In genomic region chr3:71579934-71580318, GRCh38 we compare ENCODE assay signal across 1 cellular context.
TF ChIP-seq lines count a peak whose summit lies in the region.

No MANE protein-coding gene starts in this region.

TF ChIP-seq in HepG2, 621 proteins besides CTCF, POLR2A, EP300 and RAD21 (continued from another document and continues in another):
- TF ChIP-seq, protein P1, sequence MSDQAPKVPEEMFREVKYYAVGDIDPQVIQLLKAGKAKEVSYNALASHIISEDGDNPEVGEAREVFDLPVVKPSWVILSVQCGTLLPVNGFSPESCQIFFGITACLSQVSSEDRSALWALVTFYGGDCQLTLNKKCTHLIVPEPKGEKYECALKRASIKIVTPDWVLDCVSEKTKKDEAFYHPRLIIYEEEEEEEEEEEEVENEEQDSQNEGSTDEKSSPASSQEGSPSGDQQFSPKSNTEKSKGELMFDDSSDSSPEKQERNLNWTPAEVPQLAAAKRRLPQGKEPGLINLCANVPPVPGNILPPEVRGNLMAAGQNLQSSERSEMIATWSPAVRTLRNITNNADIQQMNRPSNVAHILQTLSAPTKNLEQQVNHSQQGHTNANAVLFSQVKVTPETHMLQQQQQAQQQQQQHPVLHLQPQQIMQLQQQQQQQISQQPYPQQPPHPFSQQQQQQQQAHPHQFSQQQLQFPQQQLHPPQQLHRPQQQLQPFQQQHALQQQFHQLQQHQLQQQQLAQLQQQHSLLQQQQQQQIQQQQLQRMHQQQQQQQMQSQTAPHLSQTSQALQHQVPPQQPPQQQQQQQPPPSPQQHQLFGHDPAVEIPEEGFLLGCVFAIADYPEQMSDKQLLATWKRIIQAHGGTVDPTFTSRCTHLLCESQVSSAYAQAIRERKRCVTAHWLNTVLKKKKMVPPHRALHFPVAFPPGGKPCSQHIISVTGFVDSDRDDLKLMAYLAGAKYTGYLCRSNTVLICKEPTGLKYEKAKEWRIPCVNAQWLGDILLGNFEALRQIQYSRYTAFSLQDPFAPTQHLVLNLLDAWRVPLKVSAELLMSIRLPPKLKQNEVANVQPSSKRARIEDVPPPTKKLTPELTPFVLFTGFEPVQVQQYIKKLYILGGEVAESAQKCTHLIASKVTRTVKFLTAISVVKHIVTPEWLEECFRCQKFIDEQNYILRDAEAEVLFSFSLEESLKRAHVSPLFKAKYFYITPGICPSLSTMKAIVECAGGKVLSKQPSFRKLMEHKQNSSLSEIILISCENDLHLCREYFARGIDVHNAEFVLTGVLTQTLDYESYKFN (CRISPR knock-in tag; conservative IDR thresholded peaks at IDR 0.05) = peak; percentile 91
- TF ChIP-seq ZFP82 (CRISPR knock-in tag; IDR thresholded peaks at IDR 0.05; ENCODE audit: borderline replicate concordance) = no peak
- peak; percentile 87 for TF ChIP-seq GATAD2A (CRISPR knock-in tag; IDR thresholded peaks at IDR 0.05)
- TF ChIP-seq AGO2 (optimal IDR thresholded peaks at IDR 0.05; ENCODE audit: low read depth, low read length) = no peak
- TF ChIP-seq, protein P2, sequence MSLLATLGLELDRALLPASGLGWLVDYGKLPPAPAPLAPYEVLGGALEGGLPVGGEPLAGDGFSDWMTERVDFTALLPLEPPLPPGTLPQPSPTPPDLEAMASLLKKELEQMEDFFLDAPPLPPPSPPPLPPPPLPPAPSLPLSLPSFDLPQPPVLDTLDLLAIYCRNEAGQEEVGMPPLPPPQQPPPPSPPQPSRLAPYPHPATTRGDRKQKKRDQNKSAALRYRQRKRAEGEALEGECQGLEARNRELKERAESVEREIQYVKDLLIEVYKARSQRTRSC (CRISPR knock-in tag; IDR thresholded peaks at IDR 0.05; ENCODE audit: low read depth) = no peak
- TF ChIP-seq ZMYM2 (CRISPR knock-in tag; IDR thresholded peaks at IDR 0.05) = no peak
- no peak for TF ChIP-seq ARNT2 (CRISPR knock-in tag; IDR thresholded peaks at IDR 0.05; ENCODE audit: low read depth)
- no peak for TF ChIP-seq ZFP62 (CRISPR knock-in tag; IDR thresholded peaks at IDR 0.05)
- TF ChIP-seq SRY (CRISPR knock-in tag; IDR thresholded peaks at IDR 0.05) = no peak
- no peak for TF ChIP-seq SATB2 (CRISPR knock-in tag; IDR thresholded peaks at IDR 0.05)
- no peak for TF ChIP-seq ZSCAN20 (CRISPR knock-in tag; IDR thresholded peaks at IDR 0.05; ENCODE audit: borderline replicate concordance)
- TF ChIP-seq ZNF816 (CRISPR knock-in tag; IDR thresholded peaks at IDR 0.05; ENCODE audit: borderline replicate concordance) = no peak
- no peak for TF ChIP-seq ZNF136 (CRISPR knock-in tag; IDR thresholded peaks at IDR 0.05; ENCODE audit: low read depth)
- TF ChIP-seq MED8 (CRISPR knock-in tag; IDR thresholded peaks at IDR 0.05; ENCODE audit: insufficient replicate concordance) = no peak
- no peak for TF ChIP-seq ZNF333 (CRISPR knock-in tag; IDR thresholded peaks at IDR 0.05; ENCODE audit: borderline replicate concordance)
- TF ChIP-seq CEBPG (CRISPR knock-in tag; IDR thresholded peaks at IDR 0.05) = peak; percentile 63
- peak; percentile 77; the same call in 1 of the 2 replicates for TF ChIP-seq PHF21A (CRISPR knock-in tag; IDR thresholded peaks at IDR 0.05)
- no peak for TF ChIP-seq ZNF75D (CRISPR knock-in tag; IDR thresholded peaks at IDR 0.05; ENCODE audit: borderline replicate concordance)
- no peak for TF ChIP-seq CBFB (CRISPR knock-in tag; IDR thresholded peaks at IDR 0.05)
- TF ChIP-seq ZNF468 (CRISPR knock-in tag; IDR thresholded peaks at IDR 0.05) = no peak
- TF ChIP-seq, protein P3, sequence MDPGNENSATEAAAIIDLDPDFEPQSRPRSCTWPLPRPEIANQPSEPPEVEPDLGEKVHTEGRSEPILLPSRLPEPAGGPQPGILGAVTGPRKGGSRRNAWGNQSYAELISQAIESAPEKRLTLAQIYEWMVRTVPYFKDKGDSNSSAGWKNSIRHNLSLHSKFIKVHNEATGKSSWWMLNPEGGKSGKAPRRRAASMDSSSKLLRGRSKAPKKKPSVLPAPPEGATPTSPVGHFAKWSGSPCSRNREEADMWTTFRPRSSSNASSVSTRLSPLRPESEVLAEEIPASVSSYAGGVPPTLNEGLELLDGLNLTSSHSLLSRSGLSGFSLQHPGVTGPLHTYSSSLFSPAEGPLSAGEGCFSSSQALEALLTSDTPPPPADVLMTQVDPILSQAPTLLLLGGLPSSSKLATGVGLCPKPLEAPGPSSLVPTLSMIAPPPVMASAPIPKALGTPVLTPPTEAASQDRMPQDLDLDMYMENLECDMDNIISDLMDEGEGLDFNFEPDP (CRISPR knock-in tag; conservative IDR thresholded peaks at IDR 0.05) = no peak
- no peak for TF ChIP-seq HNRNPL (IDR thresholded peaks at IDR 0.05; ENCODE audit: low read depth, low read length)
- TF ChIP-seq, protein P4, sequence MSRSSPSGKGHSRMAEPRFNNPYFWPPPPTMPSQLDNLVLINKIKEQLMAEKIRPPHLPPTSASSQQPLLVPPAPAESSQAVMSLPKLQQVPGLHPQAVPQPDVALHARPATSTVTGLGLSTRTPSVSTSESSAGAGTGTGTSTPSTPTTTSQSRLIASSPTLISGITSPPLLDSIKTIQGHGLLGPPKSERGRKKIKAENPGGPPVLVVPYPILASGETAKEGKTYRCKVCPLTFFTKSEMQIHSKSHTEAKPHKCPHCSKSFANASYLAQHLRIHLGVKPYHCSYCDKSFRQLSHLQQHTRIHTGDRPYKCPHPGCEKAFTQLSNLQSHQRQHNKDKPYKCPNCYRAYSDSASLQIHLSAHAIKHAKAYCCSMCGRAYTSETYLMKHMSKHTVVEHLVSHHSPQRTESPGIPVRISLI (CRISPR knock-in tag; IDR thresholded peaks at IDR 0.05; ENCODE audit: borderline replicate concordance) = peak; percentile 100
- TF ChIP-seq, protein P5, sequence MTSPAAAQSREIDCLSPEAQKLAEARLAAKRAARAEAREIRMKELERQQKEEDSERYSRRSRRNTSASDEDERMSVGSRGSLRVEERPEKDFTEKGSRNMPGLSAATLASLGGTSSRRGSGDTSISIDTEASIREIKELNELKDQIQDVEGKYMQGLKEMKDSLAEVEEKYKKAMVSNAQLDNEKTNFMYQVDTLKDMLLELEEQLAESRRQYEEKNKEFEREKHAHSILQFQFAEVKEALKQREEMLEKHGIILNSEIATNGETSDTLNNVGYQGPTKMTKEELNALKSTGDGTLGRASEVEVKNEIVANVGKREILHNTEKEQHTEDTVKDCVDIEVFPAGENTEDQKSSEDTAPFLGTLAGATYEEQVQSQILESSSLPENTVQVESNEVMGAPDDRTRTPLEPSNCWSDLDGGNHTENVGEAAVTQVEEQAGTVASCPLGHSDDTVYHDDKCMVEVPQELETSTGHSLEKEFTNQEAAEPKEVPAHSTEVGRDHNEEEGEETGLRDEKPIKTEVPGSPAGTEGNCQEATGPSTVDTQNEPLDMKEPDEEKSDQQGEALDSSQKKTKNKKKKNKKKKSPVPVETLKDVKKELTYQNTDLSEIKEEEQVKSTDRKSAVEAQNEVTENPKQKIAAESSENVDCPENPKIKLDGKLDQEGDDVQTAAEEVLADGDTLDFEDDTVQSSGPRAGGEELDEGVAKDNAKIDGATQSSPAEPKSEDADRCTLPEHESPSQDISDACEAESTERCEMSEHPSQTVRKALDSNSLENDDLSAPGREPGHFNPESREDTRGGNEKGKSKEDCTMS (CRISPR knock-in tag; conservative IDR thresholded peaks at IDR 0.05) = no peak
- peak; percentile 77; the same call in 1 of the 2 replicates for TF ChIP-seq TBX2 (CRISPR knock-in tag; IDR thresholded peaks at IDR 0.05; ENCODE audit: borderline replicate concordance)
- TF ChIP-seq, protein P6, sequence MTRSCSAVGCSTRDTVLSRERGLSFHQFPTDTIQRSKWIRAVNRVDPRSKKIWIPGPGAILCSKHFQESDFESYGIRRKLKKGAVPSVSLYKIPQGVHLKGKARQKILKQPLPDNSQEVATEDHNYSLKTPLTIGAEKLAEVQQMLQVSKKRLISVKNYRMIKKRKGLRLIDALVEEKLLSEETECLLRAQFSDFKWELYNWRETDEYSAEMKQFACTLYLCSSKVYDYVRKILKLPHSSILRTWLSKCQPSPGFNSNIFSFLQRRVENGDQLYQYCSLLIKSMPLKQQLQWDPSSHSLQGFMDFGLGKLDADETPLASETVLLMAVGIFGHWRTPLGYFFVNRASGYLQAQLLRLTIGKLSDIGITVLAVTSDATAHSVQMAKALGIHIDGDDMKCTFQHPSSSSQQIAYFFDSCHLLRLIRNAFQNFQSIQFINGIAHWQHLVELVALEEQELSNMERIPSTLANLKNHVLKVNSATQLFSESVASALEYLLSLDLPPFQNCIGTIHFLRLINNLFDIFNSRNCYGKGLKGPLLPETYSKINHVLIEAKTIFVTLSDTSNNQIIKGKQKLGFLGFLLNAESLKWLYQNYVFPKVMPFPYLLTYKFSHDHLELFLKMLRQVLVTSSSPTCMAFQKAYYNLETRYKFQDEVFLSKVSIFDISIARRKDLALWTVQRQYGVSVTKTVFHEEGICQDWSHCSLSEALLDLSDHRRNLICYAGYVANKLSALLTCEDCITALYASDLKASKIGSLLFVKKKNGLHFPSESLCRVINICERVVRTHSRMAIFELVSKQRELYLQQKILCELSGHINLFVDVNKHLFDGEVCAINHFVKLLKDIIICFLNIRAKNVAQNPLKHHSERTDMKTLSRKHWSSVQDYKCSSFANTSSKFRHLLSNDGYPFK (CRISPR knock-in tag; IDR thresholded peaks at IDR 0.05; ENCODE audit: borderline replicate concordance) = no peak
- no peak for TF ChIP-seq ZNF570 (CRISPR knock-in tag; IDR thresholded peaks at IDR 0.05; ENCODE audit: borderline replicate concordance)
- TF ChIP-seq KAT2B (IDR thresholded peaks at IDR 0.05; ENCODE audit: borderline replicate concordance, low read depth, low read length) = no peak
- TF ChIP-seq PHF8 (CRISPR knock-in tag; IDR thresholded peaks at IDR 0.05) = 0 out of 2 replicates have a peak, but pooled peaks have one; percentile 13
- peak; percentile 69; the same call in 1 of the 2 replicates for TF ChIP-seq SOX5 (CRISPR knock-in tag; IDR thresholded peaks at IDR 0.05; ENCODE audit: borderline replicate concordance)
- TF ChIP-seq TRIM24 (CRISPR knock-in tag; IDR thresholded peaks at IDR 0.05) = no peak
- TF ChIP-seq DDIT3 (CRISPR knock-in tag; IDR thresholded peaks at IDR 0.05) = no peak
- TF ChIP-seq, protein P7, sequence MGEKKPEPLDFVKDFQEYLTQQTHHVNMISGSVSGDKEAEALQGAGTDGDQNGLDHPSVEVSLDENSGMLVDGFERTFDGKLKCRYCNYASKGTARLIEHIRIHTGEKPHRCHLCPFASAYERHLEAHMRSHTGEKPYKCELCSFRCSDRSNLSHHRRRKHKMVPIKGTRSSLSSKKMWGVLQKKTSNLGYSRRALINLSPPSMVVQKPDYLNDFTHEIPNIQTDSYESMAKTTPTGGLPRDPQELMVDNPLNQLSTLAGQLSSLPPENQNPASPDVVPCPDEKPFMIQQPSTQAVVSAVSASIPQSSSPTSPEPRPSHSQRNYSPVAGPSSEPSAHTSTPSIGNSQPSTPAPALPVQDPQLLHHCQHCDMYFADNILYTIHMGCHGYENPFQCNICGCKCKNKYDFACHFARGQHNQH (CRISPR knock-in tag; IDR thresholded peaks at IDR 0.05) = no peak
- TF ChIP-seq RNF2 (conservative IDR thresholded peaks at IDR 0.05; ENCODE audit: low read depth) = no peak
- no peak for TF ChIP-seq IKZF4 (CRISPR knock-in tag; IDR thresholded peaks at IDR 0.05; ENCODE audit: borderline replicate concordance, low read depth, not compliant biosample characterization)
- TF ChIP-seq YEATS4 (CRISPR knock-in tag; IDR thresholded peaks at IDR 0.05; ENCODE audit: borderline replicate concordance) = no peak
- no peak for TF ChIP-seq SP1 (IDR thresholded peaks at IDR 0.05)
- TF ChIP-seq SP1 (CRISPR knock-in tag; IDR thresholded peaks at IDR 0.05) = no peak
- TF ChIP-seq AFF4 (CRISPR knock-in tag; IDR thresholded peaks at IDR 0.05) = no peak
- peak; percentile 86 for TF ChIP-seq HNF4G (IDR thresholded peaks at IDR 0.05; ENCODE audit: borderline replicate concordance, low read depth, low read length)
- TF ChIP-seq HNF4G (CRISPR knock-in tag; IDR thresholded peaks at IDR 0.05; ENCODE audit: borderline replicate concordance, low read depth) = no peak
- no peak for TF ChIP-seq CCAR2 (optimal IDR thresholded peaks at IDR 0.05; ENCODE audit: low read depth, low read length)
- no peak; the same call in 1 of the 2 replicates for TF ChIP-seq CCDC6 (CRISPR knock-in tag; IDR thresholded peaks at IDR 0.05)
- TF ChIP-seq CHCHD3 (CRISPR knock-in tag; IDR thresholded peaks at IDR 0.05) = no peak
- no peak for TF ChIP-seq ADNP (CRISPR knock-in tag; IDR thresholded peaks at IDR 0.05)
- no peak for TF ChIP-seq HIVEP1 (CRISPR knock-in tag; IDR thresholded peaks at IDR 0.05)
- no peak for TF ChIP-seq ATF4 (CRISPR knock-in tag; IDR thresholded peaks at IDR 0.05)
- TF ChIP-seq XBP1 (CRISPR knock-in tag; IDR thresholded peaks at IDR 0.05) = no peak
- no peak for TF ChIP-seq ZNF782 (CRISPR knock-in tag; IDR thresholded peaks at IDR 0.05; ENCODE audit: borderline replicate concordance)
